8 cellular contexts compared by ENCODE assay signal in genomic region chr6:102619585-102619984, GRCh38.
A peak's percentile ranks its signal among the peaks of the same experiment; 100 is the strongest.
DNase-seq lines count a peak whose midpoint lies in the region; ATAC-seq and TF ChIP-seq lines count a peak whose summit lies in the region.

No MANE protein-coding gene starts in this region.

- no peak overlapping the region for H3K4me2 ChIP-seq in neural progenitor cell

- H3K4me1 ChIP-seq in neural progenitor cell, result no peaks in the 10 kb centered on the region

- no peak overlapping the region for H3K27ac Mint-ChIP-seq in neural progenitor cell
- H3K27ac Mint-ChIP-seq in activated CD8-positive, alpha-beta T cell treated with anti-CD3 and anti-CD28 coated beads for 36 hours, result no peak overlapping the region

- H2AFZ ChIP-seq in neural progenitor cell (replicated peaks), result no peak overlapping the region

- POLR2A ChIA-PET in activated CD8-positive, alpha-beta T cell treated with anti-CD3 and anti-CD28 coated beads for 36 hours (lab: Charles Lee), result no interaction called here

- H3K4me3 Mint-ChIP-seq in neural progenitor cell, result no peak overlapping the region
- H3K4me3 Mint-ChIP-seq in activated CD8-positive, alpha-beta T cell treated with anti-CD3 and anti-CD28 coated beads for 36 hours, result no peak overlapping the region

- H3K27me3 ChIP-seq in neural progenitor cell, result no peaks in the 10 kb centered on the region

- DNase-seq in NCI-H1417 (lab: John Stamatoyannopoulos, UW) (peak in 2 of 3 experiments; percentile 10 to 43), NCI-H1417 treated with DMSO at 0.1 percent for 48 hours (lab: John Stamatoyannopoulos, UW) (no peak), LNCaP clone FGC (ENCODE audit: low read depth) (no peak), astrocyte of the hippocampus (ENCODE audit: low read depth, low spot score) (peak; percentile 34), neural progenitor cell (ENCODE audit: low spot score) (peak; percentile 32), HK-2 (ENCODE audit: unreplicated experiment) (no peak)
- no peak for DNase-seq in activated CD8-positive, alpha-beta T cell treated with anti-CD3 and anti-CD28 coated beads for 36 hours

- H3K9ac ChIP-seq in neural progenitor cell, result no peak overlapping the region

- no peaks in the 10 kb centered on the region for H3K4me1 Mint-ChIP-seq in neural progenitor cell
- H3K4me1 Mint-ChIP-seq in activated CD8-positive, alpha-beta T cell treated with anti-CD3 and anti-CD28 coated beads for 36 hours (ENCODE audit: low read depth), result no peaks in the 10 kb centered on the region

- intact Hi-C loops in activated CD8-positive, alpha-beta T cell treated with anti-CD3 and anti-CD28 coated beads for 36 hours (cut with micrococcal nuclease), result no loop called here

- TF ChIP-seq CTCF in LNCaP clone FGC (IDR thresholded peaks at IDR 0.05; ENCODE audit: control insufficient read depth, extremely low read depth, insufficient read depth) (peak; percentile 56), neural progenitor cell (IDR thresholded peaks at IDR 0.05) (peak; percentile 73)
- TF ChIP-seq CTCF in activated CD8-positive, alpha-beta T cell treated with anti-CD3 and anti-CD28 coated beads for 36 hours (IDR thresholded peaks at IDR 0.05), result no peak

- CTCF ChIA-PET in activated CD8-positive, alpha-beta T cell treated with anti-CD3 and anti-CD28 coated beads for 36 hours (lab: Charles Lee), result no interaction called here

- H3K4me3 ChIP-seq in LNCaP clone FGC (ENCODE audit: low read depth, low read length), result no peak overlapping the region
- H3K4me3 ChIP-seq in neural progenitor cell, result no peak overlapping the region

- no peaks in the 10 kb centered on the region for H3K36me3 ChIP-seq in neural progenitor cell

- no peaks in the 10 kb centered on the region for H4K20me1 ChIP-seq in neural progenitor cell (ENCODE audit: low read depth)

- peaks cover 2% of the 10 kb centered on the region for H3K9me3 ChIP-seq in neural progenitor cell (ENCODE audit: low read depth)

- no peaks in the 10 kb centered on the region for H3K36me3 Mint-ChIP-seq in neural progenitor cell
- H3K36me3 Mint-ChIP-seq in activated CD8-positive, alpha-beta T cell treated with anti-CD3 and anti-CD28 coated beads for 36 hours (ENCODE audit: low read depth), result no peaks in the 10 kb centered on the region

- no peaks in the 10 kb centered on the region for H3F3A ChIP-seq in neural progenitor cell (ENCODE audit: low read depth)

- no peaks in the 10 kb centered on the region for H3K27me3 Mint-ChIP-seq in neural progenitor cell (ENCODE audit: insufficient read depth, low read depth)
- no peaks in the 10 kb centered on the region for H3K27me3 Mint-ChIP-seq in activated CD8-positive, alpha-beta T cell treated with anti-CD3 and anti-CD28 coated beads for 36 hours

- no peaks in the 10 kb centered on the region for H3K79me2 ChIP-seq in neural progenitor cell (ENCODE audit: low read depth)

- peaks cover 5% of the 10 kb centered on the region for H3K9me3 Mint-ChIP-seq in neural progenitor cell
- peaks cover 5% of the 10 kb centered on the region for H3K9me3 Mint-ChIP-seq in activated CD8-positive, alpha-beta T cell treated with anti-CD3 and anti-CD28 coated beads for 36 hours

- ATAC-seq in activated CD8-positive, alpha-beta T cell treated with anti-CD3 and anti-CD28 coated beads for 36 hours, result no peak
- no peak for ATAC-seq in HG03469 (IDR thresholded peaks at IDR 0.05; ENCODE audit: unreplicated experiment)

- no peak overlapping the region for H3K27ac ChIP-seq in neural progenitor cell

Comparison
In these comparisons a context has a peak if more than half of its experiments do, and no peak if none do; other contexts are left out.
1. DNase-seq: peak in NCI-H1417 (2 of 3), astrocyte of the hippocampus (single experiment) and neural progenitor cell (single experiment); none in NCI-H1417 treated with DMSO at 0.1 percent for 48 hours (single experiment), LNCaP clone FGC (single experiment), activated CD8-positive, alpha-beta T cell treated with anti-CD3 and anti-CD28 coated beads for 36 hours (single experiment) and HK-2 (single experiment).